Comparison of ENCODE assay signal across 12 cellular contexts in the genomic region with DNA sequence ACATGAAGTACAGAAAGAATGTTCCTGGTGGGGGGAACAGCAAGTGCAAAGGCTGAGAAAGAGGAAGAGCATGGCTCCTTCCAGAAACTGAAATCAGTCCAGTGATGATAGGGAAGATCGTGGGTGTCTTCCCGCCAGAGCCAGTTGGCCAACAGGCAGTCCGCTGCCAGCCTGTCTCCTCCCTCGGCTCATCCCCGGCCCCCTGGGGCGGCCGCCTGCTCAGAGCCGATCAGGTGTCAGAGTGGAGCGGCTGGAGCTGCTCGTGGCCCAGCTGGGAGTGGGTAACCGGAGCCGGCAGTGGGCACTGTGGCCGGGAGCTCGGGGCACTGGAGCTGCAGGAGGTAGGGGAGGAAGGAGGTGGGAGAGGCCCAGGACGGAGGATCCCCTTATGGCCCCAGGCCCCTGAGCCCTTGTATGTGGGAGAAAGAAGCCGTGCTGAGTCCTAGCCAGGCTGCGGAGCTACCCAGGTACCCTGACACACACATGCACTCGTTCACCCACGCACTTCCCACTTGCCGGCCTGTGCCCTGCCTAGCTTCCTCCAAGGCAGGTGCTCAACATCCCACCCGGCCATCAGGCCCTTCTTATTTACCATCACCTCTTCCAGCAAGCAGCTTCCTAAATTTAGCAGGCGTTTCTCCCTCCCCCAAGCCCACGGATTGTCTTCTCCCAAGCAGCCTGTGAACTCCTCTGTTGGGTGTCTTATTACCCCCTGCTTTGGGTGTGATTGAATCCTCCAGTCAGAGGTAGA. TPM values are rescaled to one million over a fixed set of nuclear protein-coding genes. Genes with fewer than 3 reads are reported as not detected.
DNase-seq lines count a peak whose midpoint lies in the region; ATAC-seq and TF ChIP-seq lines count a peak whose summit lies in the region.
"Had no signal": no experiment of that assay in that cellular context is flagged by ENCODE, and none has a peak within 500 bp of the region (broad histone marks: within the 10 kb centered on the region; RNA-seq: fewer than 3 reads in every experiment).

No MANE protein-coding gene starts in this region.

- intact Hi-C loops in A673 (cut with micrococcal nuclease; ENCODE audit: unreplicated experiment), result no loop called here

- POLR2A ChIA-PET in A673 (lab: Charles Lee; ENCODE audit: low non-redundant PET), result no interaction called here

- peak overlapping the region; percentile 63 for H3K4me3 ChIP-seq in A673 (ENCODE audit: low read depth, low read length, poor library complexity, severe bottlenecking)
- H3K4me3 ChIP-seq: uterus had no signal

- no peaks in the 10 kb centered on the region for H3K9me3 ChIP-seq in A673 (ENCODE audit: low read depth, low read length, poor library complexity, severe bottlenecking)
- H3K9me3 ChIP-seq: left lung, uterus had no signal

- H3K27me3 Mint-ChIP-seq in immature natural killer cell (ENCODE audit: low read depth in 3 of 3), result peaks cover 9 to 13% (median 12%) of the 10 kb centered on the region in 3 donors

- peaks cover 8% of the 10 kb centered on the region for H3K4me1 ChIP-seq in A673 (ENCODE audit: insufficient read depth, low read length, poor library complexity, severe bottlenecking)

- H3K27ac Mint-ChIP-seq in immature natural killer cell, result peak overlapping the region in 2 of 6 donors; percentile 67 to 71

- no TSS peak for BruUV-seq in A673 (replicated peaks; lab: Mats Ljungman, UMichigan)

- H3K4me3 Mint-ChIP-seq in immature natural killer cell, result peak overlapping the region; percentile 57 to 70 (median 63)

- CTCF ChIA-PET in A673 (lab: Charles Lee), result no interaction called here

- no peaks in the 10 kb centered on the region for H3K9me3 Mint-ChIP-seq in immature natural killer cell

- ATAC-seq in HG03460 (IDR thresholded peaks at IDR 0.05; ENCODE audit: unreplicated experiment), result no peak
- no peak for ATAC-seq in HG03469 (IDR thresholded peaks at IDR 0.05; ENCODE audit: unreplicated experiment)
- no peak for ATAC-seq in HG02798 (IDR thresholded peaks at IDR 0.05; ENCODE audit: poor library complexity, unreplicated experiment)
- ATAC-seq: left lung, Panc1 had no signal

- H3K27ac ChIP-seq in A673 (ENCODE audit: low read depth, low read length, poor library complexity, severe bottlenecking), result no peak overlapping the region
- H3K27ac ChIP-seq: epithelial cell of prostate, left lung, uterus had no signal

- H3K36me3 ChIP-seq in A673 (ENCODE audit: insufficient read depth, low read length, poor library complexity, severe bottlenecking), result peaks cover 2% of the 10 kb centered on the region
- H3K36me3 ChIP-seq: uterus had no signal

- peaks cover 28 to 31% of the 10 kb centered on the region in 2 donors for H3K4me1 Mint-ChIP-seq in immature natural killer cell

- H3K27me3 ChIP-seq in A673 (replicated peaks; ENCODE audit: insufficient read depth, low read depth, low read length, poor library complexity), result no peaks in the 10 kb centered on the region
- H3K27me3 ChIP-seq: left lung, uterus had no signal

- peaks cover 0 to 7% (median 4%) of the 10 kb centered on the region in 3 donors for H3K36me3 Mint-ChIP-seq in immature natural killer cell

- no peak for TF ChIP-seq CTCF in A673 (conservative IDR thresholded peaks at IDR 0.05; ENCODE audit: low read depth, low read length)

- peak; percentile 78 for DNase-seq in A673 (ENCODE audit: low spot score)
- peak; percentile 40 for DNase-seq in Daoy (ENCODE audit: low read depth)
- DNase-seq in NCI-H69 (lab: John Stamatoyannopoulos, UW), result peak; percentile 93
- DNase-seq in immature natural killer cell, result no peak
- DNase-seq in stimulated activated CD4-positive, alpha-beta T cell treated with anti-CD3 and anti-CD28 coated beads, Interleukin-15, amount 100 ng/mL, for 24 hours, result no peak
- DNase-seq: uterus had no signal

RNA-seq across cellular contexts. Expression of a gene that starts 1.7 kb away (rescaled TPM):
- total RNA-seq in A673 (2021), result 10.9 and 12.2 TPM in 2 replicates
- 0.34 and 0.74 TPM in 2 replicates for total RNA-seq in Daoy (2014; rRNA removed; shearing (Covaris generic))
- polyA plus RNA-seq in immature natural killer cell, result under 1 TPM in 1 of 3 donors, not detected in 2; 0.24 TPM

RNA-seq across cellular contexts. Expression of a gene that starts 1.8 kb away (rescaled TPM):
- 36.3 and 39.3 TPM in 2 replicates for total RNA-seq in A673 (2021)
- total RNA-seq in Daoy (2014; rRNA removed; shearing (Covaris generic)), result 19.0 and 23.9 TPM in 2 replicates
- polyA plus RNA-seq in immature natural killer cell, result 1 to 10 TPM in 2 of 3 donors, under 1 TPM in 1; 0.86 to 7.4 (median 1.4) TPM

RNA-seq across cellular contexts. Expression of a gene that starts 30.7 kb away (rescaled TPM):
- not detected in 2 replicates for total RNA-seq in A673 (2021)
- total RNA-seq in Daoy (2014; rRNA removed; shearing (Covaris generic)), result 0.17 TPM in 1 of 2 replicates, not detected in the other
- polyA plus RNA-seq in immature natural killer cell, result not detected
- total RNA-seq: left lung, uterus had no signal

RNA-seq across cellular contexts. Expression of a gene that starts 45.2 kb away (rescaled TPM):
- total RNA-seq in A673 (2021), result 1.5 and 2.0 TPM in 2 replicates
- total RNA-seq in Daoy (2014; rRNA removed; shearing (Covaris generic)), result 3.0 and 7.0 TPM in 2 replicates
- polyA plus RNA-seq in immature natural killer cell, result not detected

Comparison
In these comparisons a context has a peak if more than half of its experiments do, and no peak if none do; other contexts are left out.
1. DNase-seq: peak in A673 (single experiment), Daoy (single experiment) and NCI-H69 (single experiment); none in immature natural killer cell (0 of 3) and stimulated activated CD4-positive, alpha-beta T cell treated with anti-CD3 and anti-CD28 coated beads, Interleukin-15, amount 100 ng/mL, for 24 hours (single experiment).